In the genomic region with DNA sequence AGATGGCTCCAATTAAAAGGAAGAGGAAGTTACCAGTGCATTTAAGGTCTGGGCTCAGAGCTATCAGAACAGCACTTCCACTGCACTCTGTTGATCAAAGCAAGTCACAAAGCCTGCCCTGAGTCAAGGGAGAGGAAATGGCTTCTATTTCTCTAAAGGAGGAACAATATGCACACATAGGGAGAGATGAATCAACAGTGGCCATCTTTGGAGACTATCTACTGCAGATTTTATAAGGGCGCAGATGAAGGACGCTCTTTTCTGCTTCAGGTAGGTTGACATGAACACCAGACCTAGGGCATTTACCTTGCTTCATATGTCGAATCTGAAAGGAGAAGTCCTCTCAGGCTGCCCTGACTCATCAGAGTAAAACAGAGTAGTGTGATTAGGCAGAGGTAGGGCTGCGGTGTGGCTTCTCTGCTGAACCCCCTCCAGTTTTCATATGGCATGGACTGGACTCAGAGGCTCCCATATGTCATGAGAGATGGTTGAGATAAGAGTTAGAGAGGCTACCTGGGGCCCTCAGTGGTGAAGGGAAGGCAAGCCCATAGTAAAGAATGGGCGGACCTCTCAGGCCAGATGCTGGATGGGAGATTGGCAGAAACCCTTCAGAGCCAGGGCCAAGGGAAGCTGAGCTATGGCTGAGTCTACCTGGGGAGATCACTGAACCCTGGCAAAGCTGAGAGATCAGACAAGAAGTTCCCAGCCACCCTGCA, we compare ENCODE assay signal across 8 cellular contexts.
DNase-seq lines count a peak whose midpoint lies in the region; ATAC-seq and TF ChIP-seq lines count a peak whose summit lies in the region.

No MANE protein-coding gene starts in this region.

- H3K79me2 ChIP-seq in OCI-LY1 (ENCODE audit: insufficient read depth, low read length) = peaks cover 8% of the 10 kb centered on the region

- H3K4me3 ChIP-seq in OCI-LY1 (ENCODE audit: low read depth, low read length, poor library complexity, severe bottlenecking) (peak overlapping the region; percentile 63), ascending aorta (no peak overlapping the region), transverse colon (no peak overlapping the region), WERI-Rb-1 (ENCODE audit: low read depth, low read length) (no peak overlapping the region)

- in situ Hi-C loops in transverse colon (cut with MboI; ENCODE audit: low pct_ligation_motif_present in 1 of 4, low pct_unique_long_range_greater_than_20kb in 1 of 4, low sequenced_read_pairs in 3 of 4) = no loop called here

- H3K9me3 ChIP-seq in OCI-LY1 (ENCODE audit: low read length) = no peaks in the 10 kb centered on the region
- H3K9me3 ChIP-seq in ascending aorta = no peaks in the 10 kb centered on the region
- no peaks in the 10 kb centered on the region for H3K9me3 ChIP-seq in transverse colon
- no peaks in the 10 kb centered on the region for H3K9me3 ChIP-seq in WERI-Rb-1 (ENCODE audit: severe bottlenecking)

- TF ChIP-seq CTCF in OCI-LY1 (IDR thresholded peaks at IDR 0.05; ENCODE audit: low read length) (no peak; the same call in 1 of the 2 replicates), ascending aorta (IDR thresholded peaks at IDR 0.05) (no peak), transverse colon (IDR thresholded peaks at IDR 0.05) (no peak), WERI-Rb-1 (IDR thresholded peaks at IDR 0.05; ENCODE audit: low read depth, low read length) (no peak)

- intact Hi-C loops in ascending aorta (cut with DNase I) = no loop called here
- intact Hi-C loops in transverse colon (cut with DNase I; ENCODE audit: low total_unique reads) = loop anchor here (5.0 kb wide), 1 partner anchor 85 kb away; a partner anchor contains a TSS

- H2AFZ ChIP-seq in OCI-LY1 (ENCODE audit: low read length) = no peak overlapping the region

- no peak for TF ChIP-seq EP300 in transverse colon (IDR thresholded peaks at IDR 0.05; ENCODE audit: low read depth)

- H3K36me3 ChIP-seq in OCI-LY1 (ENCODE audit: insufficient read depth, low read length) (peaks cover 15% of the 10 kb centered on the region; the same call in 1 of the 2 replicates), ascending aorta (no peaks in the 10 kb centered on the region), transverse colon (no peaks in the 10 kb centered on the region), WERI-Rb-1 (no peaks in the 10 kb centered on the region)

- no peak for TF ChIP-seq POLR2A in transverse colon (IDR thresholded peaks at IDR 0.05)

- DNase-seq in ascending aorta (ENCODE audit: low spot score in 2 of 2) (no peak), transverse colon (no peak), WERI-Rb-1 (no peak), NCI-H82 treated with DMSO at 0.1 percent for 48 hours (lab: John Stamatoyannopoulos, UW; ENCODE audit: unreplicated experiment) (no peak), NCI-H2171 (lab: John Stamatoyannopoulos, UW) (no peak)

- ATAC-seq in GM18502 (IDR thresholded peaks at IDR 0.05; ENCODE audit: poor library complexity, unreplicated experiment) (peak; percentile 88), HG02610 (IDR thresholded peaks at IDR 0.05; ENCODE audit: unreplicated experiment) (peak; percentile 84)

- H3K9ac ChIP-seq in OCI-LY1 (ENCODE audit: low read length) = peak overlapping the region; percentile 79

- H3K27me3 ChIP-seq in OCI-LY1 (ENCODE audit: insufficient read depth, low read length) = no peaks in the 10 kb centered on the region
- H3K27me3 ChIP-seq in ascending aorta = no peaks in the 10 kb centered on the region
- no peaks in the 10 kb centered on the region for H3K27me3 ChIP-seq in transverse colon
- H3K27me3 ChIP-seq in WERI-Rb-1 (ENCODE audit: insufficient read depth, low read depth, severe bottlenecking) = no peaks in the 10 kb centered on the region

- H3K27ac ChIP-seq in OCI-LY1 (ENCODE audit: low read depth, low read length, poor library complexity, severe bottlenecking) (peak overlapping the region; percentile 98), ascending aorta (peak overlapping the region; percentile 84 to 85), transverse colon (peak overlapping the region; percentile 76 to 93 (median 86)), WERI-Rb-1 (no peak overlapping the region)

- H3K4me2 ChIP-seq in OCI-LY1 (ENCODE audit: low read length) = peak overlapping the region; percentile 82

- no peaks in the 10 kb centered on the region for H4K20me1 ChIP-seq in OCI-LY1 (ENCODE audit: insufficient read depth, low read length)

- WGBS in transverse colon (ENCODE audit: low coverage in 1 of 2), 2 donors = 85 to 87% methylated on average over 4 to 5 of the region's 5 CpGs

- 0 out of 2 replicates have a peak, but pooled peaks cover under 1% of the 10 kb centered on the region for H3F3A ChIP-seq in OCI-LY1 (ENCODE audit: insufficient read depth, low read length)

- H3K4me1 ChIP-seq in OCI-LY1 (ENCODE audit: insufficient read depth, low read length, severe bottlenecking) = peaks cover 89% of the 10 kb centered on the region
- H3K4me1 ChIP-seq in ascending aorta = peaks cover 21 to 46% of the 10 kb centered on the region in 2 donors
- H3K4me1 ChIP-seq in transverse colon = peaks cover 30 to 62% (median 42%) of the 10 kb centered on the region in 4 donors

- no peaks in the 10 kb centered on the region for H3K9me2 ChIP-seq in OCI-LY1 (ENCODE audit: low read depth, low read length)
